In genomic region chr4:127212701-127213100, GRCh38 we compare ENCODE assay signal across 18 cellular contexts.
DNase-seq lines count a peak whose midpoint lies in the region; ATAC-seq and TF ChIP-seq lines count a peak whose summit lies in the region.
"Had no signal": no experiment of that assay in that cellular context is flagged by ENCODE, and none has a peak within 500 bp of the region (broad histone marks: within the 10 kb centered on the region; RNA-seq: fewer than 3 reads in every experiment).

No MANE protein-coding gene starts in this region.

- TF ChIP-seq EP300 in suprapubic skin (IDR thresholded peaks at IDR 0.05): no peak

- no peaks in the 10 kb centered on the region for H3K36me3 ChIP-seq in suprapubic skin

- WGBS in suprapubic skin: 74% methylated on average over 4 of the region's 4 CpGs

- peaks cover 23% of the 10 kb centered on the region for H3K4me1 ChIP-seq in suprapubic skin

- ATAC-seq in HG02973 (IDR thresholded peaks at IDR 0.05; ENCODE audit: unreplicated experiment): no peak
- ATAC-seq: effector memory CD8-positive, alpha-beta T cell; esophagus mucosa; GM12878 had no signal

- no peaks in the 10 kb centered on the region for H3K27me3 ChIP-seq in suprapubic skin

- no peak for TF ChIP-seq POLR2A in suprapubic skin (IDR thresholded peaks at IDR 0.05)

- DNase-seq in NCI-H2029 (lab: John Stamatoyannopoulos, UW): peak; percentile 48
- peak; percentile 34 for DNase-seq in NCI-H510A treated with DMSO at 0.1 percent for 48 hours (lab: John Stamatoyannopoulos, UW)
- DNase-seq in iris pigment epithelial cell (ENCODE audit: low read depth): peak; percentile 11
- no peak for DNase-seq in suprapubic skin (ENCODE audit: low spot score in 2 of 2)
- DNase-seq in A172 (ENCODE audit: low spot score): no peak
- no peak for DNase-seq in DMS79 treated with DMSO at 0.1 percent for 48 hours (lab: John Stamatoyannopoulos, UW)
- DNase-seq: CD8-positive, alpha-beta memory T cell; DND-41; effector memory CD8-positive, alpha-beta T cell; Kasumi-1; NCI-H1048; NCI-H2081 treated with DMSO at 0.1 percent for 48 hours; NCI-H526; occipital lobe; T-helper 9 cell had no signal

- H3K4me3 ChIP-seq in suprapubic skin: no peak overlapping the region
- H3K4me3 ChIP-seq: GM12878 had no signal

- peak overlapping the region; percentile 22 for H3K27ac ChIP-seq in suprapubic skin

- H3K9me3 ChIP-seq in suprapubic skin: no peaks in the 10 kb centered on the region

- no peak for TF ChIP-seq CTCF in suprapubic skin (IDR thresholded peaks at IDR 0.05)

Comparison
In these comparisons a context has a peak if more than half of its experiments do, and no peak if none do; other contexts are left out.
1. DNase-seq: peak in NCI-H2029 (single experiment), NCI-H510A treated with DMSO at 0.1 percent for 48 hours (single experiment) and iris pigment epithelial cell (single experiment); none in suprapubic skin (0 of 2), A172 (single experiment) and DMS79 treated with DMSO at 0.1 percent for 48 hours (single experiment).